In genomic region chr5:172640822-172641358, GRCh38 we compare ENCODE assay signal across 8 cellular contexts. TPM values are rescaled to one million over a fixed set of nuclear protein-coding genes. Genes with fewer than 3 reads are reported as not detected.
DNase-seq lines count a peak whose midpoint lies in the region; ATAC-seq and TF ChIP-seq lines count a peak whose summit lies in the region.

Gene NEURL1B, plus strand, starts transcription at chr5:172641263. Its CDS starts 144 bp downstream, at chr5:172641407.

- TF ChIP-seq POLR2A in transverse colon (IDR thresholded peaks at IDR 0.05): peak; percentile 64

- peak within 1 kb of the TSS; percentile 91 for H2AFZ ChIP-seq in neural cell (ENCODE audit: low read depth, low read length)

- H3K4me2 ChIP-seq in neural cell (ENCODE audit: low read length): peak within 1 kb of the TSS; percentile 53

- H3K9ac ChIP-seq in HUES48 (ENCODE audit: low read depth, low read length) (peak within 1 kb of the TSS; percentile 55; the same call in 1 of the 2 replicates), neural cell (ENCODE audit: low read length) (peak within 1 kb of the TSS; percentile 89)

- TF ChIP-seq RAD21 in neural cell (conservative IDR thresholded peaks at IDR 0.05): no peak

- 1% methylated on average over 27 of the region's 54 CpGs; no CpG with 5 or more reads in 1 of the 2 donors for WGBS in transverse colon (ENCODE audit: low coverage in 1 of 2), 2 donors

- POLR2A ChIA-PET in Panc1 (lab: Charles Lee): no interaction called here

- ATAC-seq in Panc1: peak; percentile 93

- H3K4me3 ChIP-seq in HUES48 (ENCODE audit: low read depth, low read length): peak within 1 kb of the TSS; percentile 78
- H3K4me3 ChIP-seq in Panc1 (ENCODE audit: low read depth in 2 of 2, low read length in 2 of 2): peak within 1 kb of the TSS; percentile 62 to 70
- peak within 1 kb of the TSS; percentile 96 for H3K4me3 ChIP-seq in neural cell (ENCODE audit: low read length)
- peak within 1 kb of the TSS; percentile 76 to 94 (median 90) for H3K4me3 ChIP-seq in transverse colon

- no peaks in the 10 kb centered on the region for H3F3A ChIP-seq in neural cell (ENCODE audit: insufficient read depth, low read length, poor library complexity, severe bottlenecking)

- H3K27ac ChIP-seq in HUES48 (ENCODE audit: low read depth, low read length) (peak within 1 kb of the TSS; percentile 32), Panc1 (ENCODE audit: low read length) (peak within 1 kb of the TSS; percentile 77), neural cell (ENCODE audit: low read length) (peak within 1 kb of the TSS; percentile 58), transverse colon (peak within 1 kb of the TSS; percentile 94 to 95 (median 94))

- DNase-seq in NCI-H524 (lab: John Stamatoyannopoulos, UW) (peak; percentile 72 to 83), NCI-H524 treated with DMSO at 0.1 percent for 48 hours (lab: John Stamatoyannopoulos, UW) (no peak), Panc1 (ENCODE audit: low read depth, low spot score) (no peak), globus pallidus (ENCODE audit: low spot score) (peak; percentile 86), transverse colon (peak; percentile 87)
- DNase-seq in activated naive CD4-positive, alpha-beta T cell treated with anti-CD3 and anti-CD28 coated beads, Interleukin-2, amount 50 U/mL, for 16 hours: peak; percentile 40

- H3K27me3 ChIP-seq in HUES48 (ENCODE audit: control insufficient read depth, insufficient read depth, low read length): peaks cover 20% of the 10 kb centered on the region
- H3K27me3 ChIP-seq in Panc1 (ENCODE audit: control insufficient read depth, insufficient read depth, low read length): peaks cover 4% of the 10 kb centered on the region; the same call in 1 of the 2 replicates
- no peaks in the 10 kb centered on the region for H3K27me3 ChIP-seq in neural cell (ENCODE audit: insufficient read depth, low read depth, low read length)
- H3K27me3 ChIP-seq in transverse colon: no peaks in the 10 kb centered on the region

- TF ChIP-seq CTCF in Panc1 (IDR thresholded peaks at IDR 0.05): no peak
- no peak for TF ChIP-seq CTCF in neural cell (IDR thresholded peaks at IDR 0.05; ENCODE audit: poor library complexity, severe bottlenecking)
- peak in 2 of 5 experiments; percentile 7 to 9 for TF ChIP-seq CTCF in transverse colon (IDR thresholded peaks at IDR 0.05)

- no peak for TF ChIP-seq EP300 in neural cell (conservative IDR thresholded peaks at IDR 0.05; ENCODE audit: poor library complexity, severe bottlenecking)
- TF ChIP-seq EP300 in transverse colon (IDR thresholded peaks at IDR 0.05; ENCODE audit: low read depth): no peak

- no peaks in the 10 kb centered on the region for H3K9me3 ChIP-seq in HUES48 (ENCODE audit: control insufficient read depth, insufficient read depth, low read length)
- H3K9me3 ChIP-seq in Panc1 (ENCODE audit: control insufficient read depth, insufficient read depth, low read depth, low read length): no peaks in the 10 kb centered on the region
- no peaks in the 10 kb centered on the region for H3K9me3 ChIP-seq in neural cell (ENCODE audit: low read length)
- H3K9me3 ChIP-seq in transverse colon: no peaks in the 10 kb centered on the region

- peaks cover 11% of the 10 kb centered on the region for H3K79me2 ChIP-seq in neural cell (replicated peaks; ENCODE audit: insufficient read depth, low read length)

- H3K36me3 ChIP-seq in HUES48 (ENCODE audit: control insufficient read depth, insufficient read depth, low read length): no peaks in the 10 kb centered on the region
- no peaks in the 10 kb centered on the region for H3K36me3 ChIP-seq in Panc1 (ENCODE audit: control insufficient read depth, insufficient read depth, low read length)
- no peaks in the 10 kb centered on the region for H3K36me3 ChIP-seq in neural cell (ENCODE audit: insufficient read depth, low read length)
- H3K36me3 ChIP-seq in transverse colon: no peaks in the 10 kb centered on the region

- no peaks in the 10 kb centered on the region for H4K20me1 ChIP-seq in neural cell (ENCODE audit: insufficient read depth)

- in situ Hi-C loops in Panc1 (cut with HindIII; ENCODE audit: low pct_unique_long_range_greater_than_20kb, low sequenced_read_pairs): no loop called here
- in situ Hi-C loops in transverse colon (cut with MboI; ENCODE audit: low pct_ligation_motif_present in 1 of 4, low pct_unique_long_range_greater_than_20kb in 1 of 4, low sequenced_read_pairs in 3 of 4): no loop called here

- CTCF ChIA-PET in Panc1 (lab: Charles Lee): no interaction called here

- H3K9me2 ChIP-seq in neural cell (ENCODE audit: insufficient read depth, low read length): no peaks in the 10 kb centered on the region

- intact Hi-C loops in Panc1 (cut with micrococcal nuclease; ENCODE audit: unreplicated experiment): no loop called here
- intact Hi-C loops in transverse colon (cut with DNase I; ENCODE audit: low total_unique reads): loop anchor here (5.0 kb wide), 1 partner anchor 84 kb away; no protein-coding TSS in a partner anchor

- BruUV-seq in Panc1 (replicated peaks; lab: Mats Ljungman, UMichigan): no TSS peak

- H3K4me1 ChIP-seq in HUES48 (ENCODE audit: control insufficient read depth, insufficient read depth, low read length): peaks cover 9% of the 10 kb centered on the region
- H3K4me1 ChIP-seq in Panc1 (ENCODE audit: control insufficient read depth, insufficient read depth, low read length): peaks cover 11% of the 10 kb centered on the region
- peaks cover 28 to 70% (median 54%) of the 10 kb centered on the region in 4 donors for H3K4me1 ChIP-seq in transverse colon

TF ChIP-seq in neural cell, 6 proteins besides CTCF, POLR2A, EP300 and RAD21:
- TF ChIP-seq POLR2AphosphoS5 (IDR thresholded peaks at IDR 0.05) (peak; percentile 81), EZH2 (IDR thresholded peaks at IDR 0.05; ENCODE audit: borderline replicate concordance, insufficient read depth, low read length, poor library complexity, severe bottlenecking) (no peak), TAF1 (IDR thresholded peaks at IDR 0.05; ENCODE audit: low read depth) (peak; percentile 2), MXI1 (conservative IDR thresholded peaks at IDR 0.05; ENCODE audit: poor library complexity, severe bottlenecking) (no peak), REST (IDR thresholded peaks at IDR 0.05; ENCODE audit: borderline replicate concordance) (no peak), SMC3 (conservative IDR thresholded peaks at IDR 0.05; ENCODE audit: poor library complexity) (no peak)

RNA-seq across cellular contexts. Expression of gene NEURL1B, which starts in this region (rescaled TPM):
- 5.3 TPM for total RNA-seq in Panc1 (2021; ENCODE audit: unreplicated experiment)
- 4.5 TPM for polyA plus RNA-seq in Panc1 (2012; ENCODE audit: insufficient read length)
- polyA plus RNA-seq in neural cell: 12.7 and 15.7 TPM in 2 replicates
- 25.6 and 26.5 TPM in 2 replicates for polyA minus RNA-seq in neural cell
- total RNA-seq in transverse colon: 100 to 1,000 TPM in 2 of 4 donors, 10 to 100 TPM in 2; 74.6 to 168 (median 94.5) TPM

Comparison
In these comparisons a context has a peak if more than half of its experiments do, and no peak if none do; other contexts are left out.
1. RNA of gene NEURL1B (total RNA-seq): 74.6 to 168 TPM in transverse colon; 5.3 TPM in Panc1 (single experiment); every median in the first group is over 10 times any median in the second.
2. DNase-seq: peak in NCI-H524 (2 of 2), activated naive CD4-positive, alpha-beta T cell treated with anti-CD3 and anti-CD28 coated beads, Interleukin-2, amount 50 U/mL, for 16 hours (single experiment), globus pallidus (single experiment) and transverse colon (single experiment); none in NCI-H524 treated with DMSO at 0.1 percent for 48 hours (single experiment) and Panc1 (single experiment).
3. H3K27ac ChIP-seq: peak in every context shown above with its lines; median percentile 94 in transverse colon; 77 in Panc1; 58 in neural cell; 32 in HUES48.
4. Peak in every context shown above with its lines, with median percentiles within 50 percentile points of each other: H3K4me3 ChIP-seq.